Comparison of ENCODE assay signal across 15 cellular contexts in genomic region chr19:3682741-3683404, GRCh38. TPM values are rescaled to one million over a fixed set of nuclear protein-coding genes. Genes with fewer than 3 reads are reported as not detected.
A peak's percentile ranks its signal among the peaks of the same experiment; 100 is the strongest.
DNase-seq lines count a peak whose midpoint lies in the region; ATAC-seq and TF ChIP-seq lines count a peak whose summit lies in the region.
"Had no signal": no experiment of that assay in that cellular context is flagged by ENCODE, and none has a peak within 500 bp of the region (broad histone marks: within the 10 kb centered on the region; RNA-seq: fewer than 3 reads in every experiment).

No MANE protein-coding gene starts in this region.

- H3K27ac ChIP-seq in esophagus muscularis mucosa (replicated peaks in 1 of 4) (peak overlapping the region; percentile 52 to 75 (median 68)), lower lobe of right lung (no peak overlapping the region), transverse colon (peak overlapping the region in 3 of 4 donors; percentile 43 to 65 (median 55))

- no peaks in the 10 kb centered on the region for H3K9me3 Mint-ChIP-seq in type B pancreatic cell

- H3K4me1 ChIP-seq in esophagus muscularis mucosa (peaks cover 24 to 71% (median 63%) of the 10 kb centered on the region in 4 donors), lower lobe of right lung (peaks cover 14% of the 10 kb centered on the region), transverse colon (peaks cover 7 to 27% (median 16%) of the 10 kb centered on the region in 4 donors)

- peaks cover 26% of the 10 kb centered on the region for H3K4me1 Mint-ChIP-seq in type B pancreatic cell (ENCODE audit: unreplicated experiment)

- H3K4me3 Mint-ChIP-seq in type B pancreatic cell = no peak overlapping the region
- H3K4me3 Mint-ChIP-seq: activated naive CD4-positive, alpha-beta T cell treated with anti-CD3 and anti-CD28 coated beads, Interleukin-2, amount 10 ng/mL, durations not matched to agents 7 days and 5 days had no signal

- TF ChIP-seq CTCF in esophagus muscularis mucosa (IDR thresholded peaks at IDR 0.05) = no peak
- TF ChIP-seq CTCF in lower lobe of right lung (IDR thresholded peaks at IDR 0.05) = no peak
- no peak for TF ChIP-seq CTCF in transverse colon (IDR thresholded peaks at IDR 0.05)
- no peak for TF ChIP-seq CTCF in GM13977 (IDR thresholded peaks at IDR 0.05; ENCODE audit: extremely low read depth, insufficient read depth, missing control alignments)
- TF ChIP-seq CTCF in type B pancreatic cell (conservative IDR thresholded peaks at IDR 0.05) = no peak

- peaks cover 14% of the 10 kb centered on the region for H3K36me3 Mint-ChIP-seq in type B pancreatic cell

- H3K4me3 ChIP-seq in esophagus muscularis mucosa = no peak overlapping the region
- no peak overlapping the region for H3K4me3 ChIP-seq in lower lobe of right lung
- no peak overlapping the region for H3K4me3 ChIP-seq in transverse colon

- no peak for TF ChIP-seq EP300 in esophagus muscularis mucosa (IDR thresholded peaks at IDR 0.05)
- no peak for TF ChIP-seq EP300 in transverse colon (IDR thresholded peaks at IDR 0.05; ENCODE audit: low read depth)

- peaks cover 6 to 19% (median 18%) of the 10 kb centered on the region in 4 donors for H3K36me3 ChIP-seq in esophagus muscularis mucosa
- peaks cover 13% of the 10 kb centered on the region for H3K36me3 ChIP-seq in lower lobe of right lung
- no peaks in the 10 kb centered on the region for H3K36me3 ChIP-seq in transverse colon

- intact Hi-C loops in Right ventricle myocardium inferior (cut with DNase I) = no loop called here
- intact Hi-C loops in cardiac septum (cut with DNase I) = no loop called here
- intact Hi-C loops in esophagus muscularis mucosa (cut with DNase I) = no loop called here
- intact Hi-C loops in lower lobe of right lung (cut with DNase I) = no loop called here
- intact Hi-C loops in transverse colon (cut with DNase I; ENCODE audit: low total_unique reads) = no loop called here

- 42% methylated on average over 10 of the region's 17 CpGs for WGBS in esophagus muscularis mucosa
- 74% methylated on average over 17 of the region's 17 CpGs; no CpG with 5 or more reads in 1 of the 2 donors for whole genome bisulfite sequencing in transverse colon (ENCODE audit: low coverage in 1 of 2), 2 donors

- TF ChIP-seq POLR2A in esophagus muscularis mucosa (IDR thresholded peaks at IDR 0.05; ENCODE audit: low read depth) (no peak), transverse colon (IDR thresholded peaks at IDR 0.05) (no peak)

- H3K9me3 ChIP-seq in esophagus muscularis mucosa (peaks cover 0 to 5% (median 0%) of the 10 kb centered on the region in 4 donors), lower lobe of right lung (peaks cover 7% of the 10 kb centered on the region), transverse colon (no peaks in the 10 kb centered on the region)

- H3K27me3 ChIP-seq in esophagus muscularis mucosa (no peaks in the 10 kb centered on the region), lower lobe of right lung (ENCODE audit: low read depth) (no peaks in the 10 kb centered on the region), transverse colon (no peaks in the 10 kb centered on the region)

- ATAC-seq in Right ventricle myocardium inferior (peak; percentile 51), lower lobe of right lung (no peak), HG03108 (IDR thresholded peaks at IDR 0.05; ENCODE audit: unreplicated experiment) (no peak)

- in situ Hi-C loops in transverse colon (cut with MboI; ENCODE audit: low pct_ligation_motif_present in 1 of 4, low pct_unique_long_range_greater_than_20kb in 1 of 4, low sequenced_read_pairs in 3 of 4) (no loop called here), GM13977 (cut with MboI; ENCODE audit: low pct_unique_long_range_greater_than_20kb, low sequenced_read_pairs, unreplicated experiment) (no loop called here)

- DNase-seq in Right ventricle myocardium inferior (ENCODE audit: missing footprints) (no peak), cardiac septum (ENCODE audit: low spot score) (no peak), esophagus muscularis mucosa (ENCODE audit: extremely low spot score) (no peak), lower lobe of right lung (peak; percentile 41), transverse colon (no peak), GM13977 (ENCODE audit: low spot score) (no peak), type B pancreatic cell (ENCODE audit: extremely low spot score, unreplicated experiment) (no peak)
- DNase-seq: activated CD4-positive, alpha-beta T cell treated with anti-CD3 and anti-CD28 coated beads, Interleukin-2, amount 50 U/mL, for 4 hours; activated naive CD4-positive, alpha-beta T cell treated with anti-CD3 and anti-CD28 coated beads, Interleukin-2, amount 10 ng/mL, durations not matched to agents 7 days and 5 days; DMS79; MV-4-11; NCI-H524 treated with DMSO at 0.1 percent for 48 hours; occipital lobe; stimulated activated CD4-positive, alpha-beta T cell treated with anti-CD3 and anti-CD28 coated beads, Interleukin-4, amount 100 ng/mL, for 1 hour had no signal

- no peaks in the 10 kb centered on the region for H3K27me3 Mint-ChIP-seq in type B pancreatic cell
- H3K27me3 Mint-ChIP-seq: activated naive CD4-positive, alpha-beta T cell treated with anti-CD3 and anti-CD28 coated beads, Interleukin-2, amount 10 ng/mL, durations not matched to agents 7 days and 5 days had no signal

- no peak overlapping the region for H3K27ac Mint-ChIP-seq in type B pancreatic cell
- H3K27ac Mint-ChIP-seq: activated naive CD4-positive, alpha-beta T cell treated with anti-CD3 and anti-CD28 coated beads, Interleukin-2, amount 10 ng/mL, durations not matched to agents 7 days and 5 days had no signal

RNA-seq across cellular contexts. Expression of gene PIP5K1C, which starts 17.4 kb away (rescaled TPM):
- total RNA-seq in Right ventricle myocardium inferior = 34.7 TPM
- 38.2 TPM for total RNA-seq in cardiac septum
- total RNA-seq in esophagus muscularis mucosa = 100 to 1,000 TPM in 2 of 4 donors, 10 to 100 TPM in 2; 73.2 to 180 (median 99.9) TPM
- 43.6 TPM for total RNA-seq in lower lobe of right lung
- 10 to 100 TPM; 25.4 to 91.1 (median 36.4) TPM for total RNA-seq in transverse colon
- total RNA-seq in type B pancreatic cell (ENCODE audit: low replicate concordance) = 35.9 and 44.5 TPM in 2 replicates

RNA-seq across cellular contexts. Expression of gene TJP3, which starts 25.3 kb away (rescaled TPM):
- total RNA-seq in Right ventricle myocardium inferior (0.62 TPM), cardiac septum (not detected), esophagus muscularis mucosa (1 to 10 TPM in 1 of 4 donors, under 1 TPM in 2, not detected in 1; 0.06 to 4.2 (median 0.17) TPM), lower lobe of right lung (34.4 TPM), transverse colon (100 to 1,000 TPM; 234 to 894 (median 282) TPM), type B pancreatic cell (ENCODE audit: low replicate concordance) (20.0 and 53.8 TPM in 2 replicates)
- total RNA-seq: occipital lobe had no signal

RNA-seq across cellular contexts. Expression of gene CACTIN, which starts 56.3 kb away (rescaled TPM):
- total RNA-seq in Right ventricle myocardium inferior (12.6 TPM), cardiac septum (10.7 TPM), esophagus muscularis mucosa (10 to 100 TPM; 28.7 to 45.0 (median 34.2) TPM), lower lobe of right lung (20.3 TPM), transverse colon (10 to 100 TPM; 21.9 to 88.4 (median 53.0) TPM), type B pancreatic cell (ENCODE audit: low replicate concordance) (31.6 and 32.4 TPM in 2 replicates)
